Comparison of ENCODE assay signal across 1 cellular context in genomic region chr13:106246237-106246636, GRCh38.
TF ChIP-seq lines count a peak whose summit lies in the region.

No MANE protein-coding gene starts in this region.

TF ChIP-seq in WTC11, 78 proteins besides CTCF, POLR2A, EP300 and RAD21 (continued from another document):
- TF ChIP-seq FOXP4 (CRISPR knock-in tag; IDR thresholded peaks at IDR 0.05) (no peak), NR1H2 (CRISPR knock-in tag; IDR thresholded peaks at IDR 0.05) (no peak), ESRRA (CRISPR knock-in tag; IDR thresholded peaks at IDR 0.05; ENCODE audit: borderline replicate concordance) (no peak)
